In the genomic region with DNA sequence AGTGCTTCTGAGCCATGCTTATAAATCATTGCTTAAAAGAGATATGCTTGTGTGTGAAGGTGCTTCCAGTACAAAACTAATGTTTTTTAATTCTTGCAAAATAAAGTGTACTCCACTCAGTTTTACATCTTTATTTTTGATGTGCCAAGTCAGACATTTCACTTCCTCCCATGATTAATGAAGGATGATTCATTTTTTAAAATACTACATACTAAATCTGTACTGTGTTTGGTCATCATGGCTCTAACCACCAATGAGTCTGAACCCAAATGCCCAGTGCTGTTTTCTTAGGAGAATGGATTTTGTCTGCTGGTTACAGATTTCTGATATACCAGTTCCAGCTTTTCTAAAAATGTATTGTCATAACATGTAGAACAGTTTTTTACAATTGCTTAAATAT, we compare ENCODE assay signal across 22 cellular contexts. TPM values are rescaled to one million over a fixed set of nuclear protein-coding genes. Genes with fewer than 3 reads are reported as not detected.
DNase-seq lines count a peak whose midpoint lies in the region; ATAC-seq and TF ChIP-seq lines count a peak whose summit lies in the region.
"Had no signal": no experiment of that assay in that cellular context is flagged by ENCODE, and none has a peak within 500 bp of the region (broad histone marks: within the 10 kb centered on the region; RNA-seq: fewer than 3 reads in every experiment).

No MANE protein-coding gene starts in this region.

- peaks cover 14% of the 10 kb centered on the region for H3K4me1 ChIP-seq in GM23248 (ENCODE audit: insufficient read depth)
- peaks cover 26% of the 10 kb centered on the region for H3K4me1 ChIP-seq in OCI-LY3 (ENCODE audit: low read length)
- peaks cover 10% of the 10 kb centered on the region for H3K4me1 ChIP-seq in osteoblast (ENCODE audit: insufficient read depth, low read length)

- H3K9ac ChIP-seq in GM23248, result no peak overlapping the region
- H3K9ac ChIP-seq in OCI-LY3 (ENCODE audit: low read length), result no peak overlapping the region
- H3K9ac ChIP-seq: KMS-11 had no signal

- H3K4me2 ChIP-seq in GM23248 (ENCODE audit: unreplicated experiment), result peak overlapping the region; percentile 26
- peak overlapping the region; percentile 40 for H3K4me2 ChIP-seq in OCI-LY3 (ENCODE audit: low read length)
- no peak overlapping the region for H3K4me2 ChIP-seq in osteoblast (ENCODE audit: insufficient read depth, low read length)
- H3K4me2 ChIP-seq: KMS-11 had no signal

- no peaks in the 10 kb centered on the region for H3K27me3 Mint-ChIP-seq in activated T-cell treated with anti-CD3 and anti-CD28 coated beads, Interleukin-2, amount 50 U/mL, for 24 hours
- H3K27me3 Mint-ChIP-seq: CD4-positive, CD25-positive, alpha-beta regulatory T cell had no signal

- H3K79me2 ChIP-seq in GM23248 (ENCODE audit: insufficient read depth), result no peaks in the 10 kb centered on the region
- H3K79me2 ChIP-seq in OCI-LY3 (ENCODE audit: low read length), result no peaks in the 10 kb centered on the region
- H3K79me2 ChIP-seq in osteoblast (ENCODE audit: insufficient read depth, low read length), result no peaks in the 10 kb centered on the region

- no peaks in the 10 kb centered on the region for H3K9me3 Mint-ChIP-seq in activated T-cell treated with anti-CD3 and anti-CD28 coated beads, Interleukin-2, amount 50 U/mL, for 24 hours
- H3K9me3 Mint-ChIP-seq: CD4-positive, CD25-positive, alpha-beta regulatory T cell; endodermal cell had no signal

- no peak overlapping the region for H3K4me3 ChIP-seq in GM23248
- no peak overlapping the region for H3K4me3 ChIP-seq in OCI-LY3 (ENCODE audit: low read length)
- no peak overlapping the region for H3K4me3 ChIP-seq in epithelial cell of esophagus (ENCODE audit: low read length)
- H3K4me3 ChIP-seq in osteoblast (ENCODE audit: insufficient read depth, low read length), result no peak overlapping the region
- H3K4me3 ChIP-seq: cardiac muscle cell had no signal

- no peaks in the 10 kb centered on the region for H3K4me1 Mint-ChIP-seq in activated T-cell treated with anti-CD3 and anti-CD28 coated beads, Interleukin-2, amount 50 U/mL, for 24 hours (ENCODE audit: low read depth)
- H3K4me1 Mint-ChIP-seq: CD4-positive, CD25-positive, alpha-beta regulatory T cell; endodermal cell; T-helper 17 cell had no signal

- H2AFZ ChIP-seq in GM23248 (no peak overlapping the region), OCI-LY3 (ENCODE audit: low read depth, low read length) (no peak overlapping the region), osteoblast (ENCODE audit: low read length) (no peak overlapping the region)

- in situ Hi-C loops in GM23248 (cut with MboI), result no loop called here

- H3K9me2 ChIP-seq in GM23248 (ENCODE audit: insufficient read depth), result no peaks in the 10 kb centered on the region

- DNase-seq in GM23248 (peak; percentile 60), epithelial cell of esophagus (ENCODE audit: low read depth) (peak; percentile 68), osteoblast (ENCODE audit: insufficient read length, low spot score, missing footprints) (peak; percentile 94), retina (no peak), putamen (ENCODE audit: low spot score) (no peak)
- DNase-seq in activated T-cell treated with anti-CD3 and anti-CD28 coated beads, Interleukin-2, amount 50 U/mL, for 24 hours, result no peak
- DNase-seq: activated CD4-positive, CD25-positive, alpha-beta regulatory T cell; activated naive CD4-positive, alpha-beta T cell; CD4-positive, CD25-positive, alpha-beta regulatory T cell; DMS79 treated with DMSO at 0.1 percent for 48 hours; endodermal cell; glutamatergic neuron; kidney; midbrain; NCI-H1694; NCI-H524; RPMI8226; T-helper 17 cell had no signal

- no peak overlapping the region for H3K27ac Mint-ChIP-seq in activated T-cell treated with anti-CD3 and anti-CD28 coated beads, Interleukin-2, amount 50 U/mL, for 24 hours
- H3K27ac Mint-ChIP-seq: CD4-positive, CD25-positive, alpha-beta regulatory T cell; endodermal cell; T-helper 17 cell had no signal

- H4K20me1 ChIP-seq in GM23248 (ENCODE audit: insufficient read depth), result no peaks in the 10 kb centered on the region
- H4K20me1 ChIP-seq in OCI-LY3 (ENCODE audit: insufficient read depth, low read length), result no peaks in the 10 kb centered on the region; the same call in 1 of the 2 replicates
- no peaks in the 10 kb centered on the region for H4K20me1 ChIP-seq in osteoblast (ENCODE audit: insufficient read depth, low read length)

- H3K36me3 Mint-ChIP-seq in activated T-cell treated with anti-CD3 and anti-CD28 coated beads, Interleukin-2, amount 50 U/mL, for 24 hours (ENCODE audit: low read depth), result no peaks in the 10 kb centered on the region
- H3K36me3 Mint-ChIP-seq: CD4-positive, CD25-positive, alpha-beta regulatory T cell had no signal

- TF ChIP-seq CTCF in OCI-LY3 (IDR thresholded peaks at IDR 0.05; ENCODE audit: low read depth, low read length) (no peak), epithelial cell of esophagus (IDR thresholded peaks at IDR 0.05; ENCODE audit: insufficient read depth, low read depth, low read length, missing control alignments) (no peak), osteoblast (IDR thresholded peaks at IDR 0.05; ENCODE audit: extremely low read depth, low read depth, low read length) (no peak)

- H3F3A ChIP-seq in GM23248 (ENCODE audit: insufficient read depth), result peaks cover 11% of the 10 kb centered on the region; the same call in 1 of the 2 replicates

- H3K4me3 Mint-ChIP-seq in activated T-cell treated with anti-CD3 and anti-CD28 coated beads, Interleukin-2, amount 50 U/mL, for 24 hours, result no peak overlapping the region
- H3K4me3 Mint-ChIP-seq: CD4-positive, CD25-positive, alpha-beta regulatory T cell; endodermal cell; T-helper 17 cell had no signal

- ATAC-seq in HG03439 (IDR thresholded peaks at IDR 0.05; ENCODE audit: unreplicated experiment), result no peak
- ATAC-seq: T-helper 17 cell had no signal

- H3K9me3 ChIP-seq in GM23248 (ENCODE audit: low read depth), result no peaks in the 10 kb centered on the region
- H3K9me3 ChIP-seq in OCI-LY3 (ENCODE audit: insufficient read depth, low read length), result no peaks in the 10 kb centered on the region
- H3K9me3 ChIP-seq in osteoblast (ENCODE audit: low read depth, low read length), result no peaks in the 10 kb centered on the region

- H3K27me3 ChIP-seq in GM23248 (replicated peaks; ENCODE audit: insufficient read depth) (no peaks in the 10 kb centered on the region), OCI-LY3 (ENCODE audit: low read depth, low read length) (peaks cover 31% of the 10 kb centered on the region), osteoblast (ENCODE audit: insufficient read depth, low read length) (peaks cover 3% of the 10 kb centered on the region)

- H3K36me3 ChIP-seq in GM23248 (ENCODE audit: low read depth) (no peaks in the 10 kb centered on the region), OCI-LY3 (replicated peaks; ENCODE audit: low read depth, low read length) (no peaks in the 10 kb centered on the region), osteoblast (ENCODE audit: insufficient read depth, low read length) (no peaks in the 10 kb centered on the region)
- H3K36me3 ChIP-seq: cardiac muscle cell had no signal

- H3K27ac ChIP-seq in GM23248 (no peak overlapping the region), OCI-LY3 (ENCODE audit: low read length) (no peak overlapping the region), osteoblast (ENCODE audit: low read depth, low read length) (no peak overlapping the region)
- H3K27ac ChIP-seq: cardiac muscle cell, KMS-11 had no signal

RNA-seq across cellular contexts. Expression of gene RIN2, which starts 31.9 kb away (rescaled TPM):
- 48.0 and 48.3 TPM in 2 replicates for total RNA-seq in GM23248 (2014; rRNA removed; shearing (Covaris generic))
- polyA plus RNA-seq in GM23248 (2016; fragmentation: Nextera tagmentation; extraction: Ambion mirVana), result 45.3 and 45.6 TPM in 2 replicates
- 55.7 and 63.6 TPM in 2 replicates for total RNA-seq in osteoblast
- polyA plus RNA-seq: CD4-positive, CD25-positive, alpha-beta regulatory T cell had no signal

Comparison
In these comparisons a context has a peak if more than half of its experiments do, and no peak if none do; other contexts are left out.
1. DNase-seq: peak in GM23248 (single experiment), epithelial cell of esophagus (single experiment) and osteoblast (single experiment); none in retina (single experiment), putamen (single experiment) and activated T-cell treated with anti-CD3 and anti-CD28 coated beads, Interleukin-2, amount 50 U/mL, for 24 hours (single experiment).